Comparison of ENCODE assay signal across 9 cellular contexts in genomic region chr16:68235105-68235881, GRCh38. TPM values are rescaled to one million over a fixed set of nuclear protein-coding genes. Genes with fewer than 3 reads are reported as not detected.
A peak's percentile ranks its signal among the peaks of the same experiment; 100 is the strongest.
DNase-seq lines count a peak whose midpoint lies in the region; ATAC-seq, FAIRE-seq and TF ChIP-seq lines count a peak whose summit lies in the region.
"Had no signal": no experiment of that assay in that cellular context is flagged by ENCODE, and none has a peak within 500 bp of the region (broad histone marks: within the 10 kb centered on the region; RNA-seq: fewer than 3 reads in every experiment).

No MANE protein-coding gene starts in this region.

- TF ChIP-seq POLR2A in breast epithelium (IDR thresholded peaks at IDR 0.05) = no peak
- TF ChIP-seq POLR2A in GM12892 (IDR thresholded peaks at IDR 0.05; ENCODE audit: low read depth, low read length) = no peak

- H3K4me3 ChIP-seq in breast epithelium = peak overlapping the region; percentile 31 to 72 (median 68)
- H3K4me3 ChIP-seq in lung = peak overlapping the region; percentile 60
- peak overlapping the region; percentile 24 for H3K4me3 ChIP-seq in urinary bladder (ENCODE audit: low read depth, low read length)

- H3K36me3 ChIP-seq in breast epithelium (no peaks in the 10 kb centered on the region), lung (ENCODE audit: control insufficient read depth in 2 of 2, insufficient read depth in 2 of 2, low read length in 2 of 2) (peaks cover 0 to 13% of the 10 kb centered on the region in 2 donors), urinary bladder (ENCODE audit: insufficient read depth) (no peaks in the 10 kb centered on the region)

- WGBS in lung, 2 donors = 53 to 59% methylated on average over 68 to 73 of the region's 73 CpGs
- 42% methylated on average over 73 of the region's 73 CpGs for WGBS in urinary bladder

- TF ChIP-seq CTCF in breast epithelium (IDR thresholded peaks at IDR 0.05) = no peak
- no peak for TF ChIP-seq CTCF in lung (IDR thresholded peaks at IDR 0.05; ENCODE audit: control extremely low read depth, extremely low read depth)

- no peak for ATAC-seq in Right ventricle myocardium inferior
- no peak for ATAC-seq in left cardiac atrium
- no peak for ATAC-seq in lung (ENCODE audit: insufficient read depth, low FRiP score)
- no peak for ATAC-seq in HG02798 (IDR thresholded peaks at IDR 0.05; ENCODE audit: poor library complexity, unreplicated experiment)
- ATAC-seq in GM21529 (IDR thresholded peaks at IDR 0.05; ENCODE audit: unreplicated experiment) = no peak

- peak overlapping the region; percentile 90 to 94 for H3K27ac ChIP-seq in breast epithelium
- H3K27ac ChIP-seq in lung (ENCODE audit: low read depth in 1 of 2, low read length in 1 of 2) = peak overlapping the region in 1 of 2 donors; percentile 92
- H3K27ac ChIP-seq in urinary bladder (ENCODE audit: low read depth) = peak overlapping the region; percentile 76

- intact Hi-C loops in Right ventricle myocardium inferior (cut with DNase I) (no loop called here), left cardiac atrium (cut with DNase I) (no loop called here), breast epithelium (cut with DNase I; ENCODE audit: low total_unique reads) (loop anchor here (10.0 kb wide), 1 partner anchor 150 kb away; the partner anchor contains the start of gene NFATC3)

- H3K27me3 ChIP-seq in breast epithelium = no peaks in the 10 kb centered on the region
- H3K27me3 ChIP-seq in lung (ENCODE audit: control insufficient read depth, insufficient read depth) = no peaks in the 10 kb centered on the region

- H3K4me1 ChIP-seq in breast epithelium = no peaks in the 10 kb centered on the region
- H3K4me1 ChIP-seq in lung (ENCODE audit: control insufficient read depth in 2 of 2, insufficient read depth in 2 of 2, low read length in 2 of 2) = peaks cover 10 to 15% of the 10 kb centered on the region in 2 donors
- H3K4me1 ChIP-seq in urinary bladder (ENCODE audit: insufficient read depth) = no peaks in the 10 kb centered on the region

- no peak for FAIRE-seq in GM12892 (lab: Jason Lieb, UNC)

- H3K9me3 ChIP-seq in breast epithelium (no peaks in the 10 kb centered on the region), lung (ENCODE audit: control insufficient read depth in 2 of 2, insufficient read depth in 1 of 2, low read length in 1 of 2) (no peaks in the 10 kb centered on the region)

- peak; percentile 66 for DNase-seq in Right ventricle myocardium inferior (ENCODE audit: missing footprints)
- DNase-seq in left cardiac atrium = no peak
- peak; percentile 50 to 79 for DNase-seq in breast epithelium (ENCODE audit: low spot score in 2 of 2)
- DNase-seq in lung (ENCODE audit: low spot score) = no peak
- DNase-seq in GM12892 (ENCODE audit: insufficient read length) = no peak
- DNase-seq: DMS79 had no signal

RNA-seq across cellular contexts. Expression of gene ESRP2, which starts 0.6 kb away (rescaled TPM):
- total RNA-seq in Right ventricle myocardium inferior = 0.41 TPM
- total RNA-seq in left cardiac atrium = under 1 TPM; 0.32 to 0.42 TPM
- total RNA-seq in breast epithelium = 10 to 100 TPM in 2 of 3 donors, under 1 TPM in 1; 0.80 to 58.0 (median 26.5) TPM
- total RNA-seq in lung = 10 to 100 TPM; 43.8 to 65.5 TPM
- polyA plus RNA-seq in lung = 10 to 100 TPM; 22.5 to 34.8 TPM
- total RNA-seq in urinary bladder = 8.4 TPM
- polyA plus RNA-seq in urinary bladder = 7.1 TPM
- polyA plus RNA-seq in GM12892 (2012; ENCODE audit: missing spikeins) = 0.30 TPM

RNA-seq across cellular contexts. Expression of gene PLA2G15, which starts 9.9 kb away (rescaled TPM):
- 43.8 TPM for total RNA-seq in Right ventricle myocardium inferior
- total RNA-seq in left cardiac atrium = 10 to 100 TPM; 20.5 to 27.4 TPM
- total RNA-seq in breast epithelium = 10 to 100 TPM; 15.4 to 34.7 (median 19.8) TPM
- total RNA-seq in lung = 10 to 100 TPM; 15.6 to 42.4 TPM
- 10 to 100 TPM; 11.0 to 23.7 TPM for polyA plus RNA-seq in lung
- total RNA-seq in urinary bladder = 14.1 TPM
- 12.7 TPM for polyA plus RNA-seq in urinary bladder
- 3.5 TPM for polyA plus RNA-seq in GM12892 (2012; ENCODE audit: missing spikeins)

RNA-seq across cellular contexts. Expression of gene SLC7A6, which starts 29.0 kb away (rescaled TPM):
- 33.7 TPM for total RNA-seq in Right ventricle myocardium inferior
- 10 to 100 TPM; 33.0 to 51.6 TPM for total RNA-seq in left cardiac atrium
- total RNA-seq in breast epithelium = 100 to 1,000 TPM in 1 of 3 donors, 10 to 100 TPM in 2; 43.2 to 284 (median 65.2) TPM
- total RNA-seq in lung = 10 to 100 TPM; 25.8 to 36.2 TPM
- polyA plus RNA-seq in lung = 10 to 100 TPM in 1 of 2 donors, 1 to 10 TPM in 1; 8.9 to 14.2 TPM
- total RNA-seq in urinary bladder = 16.9 TPM
- 14.0 TPM for polyA plus RNA-seq in urinary bladder
- 32.2 TPM for polyA plus RNA-seq in GM12892 (2012; ENCODE audit: missing spikeins)

Comparison
In these comparisons a context has a peak if more than half of its experiments do, and no peak if none do; other contexts are left out.
1. DNase-seq: peak in Right ventricle myocardium inferior (single experiment) and breast epithelium (2 of 2); none in left cardiac atrium (single experiment), lung (single experiment) and GM12892 (single experiment).
2. Peak in every context shown above with its lines, with median percentiles within 50 percentile points of each other: H3K4me3 ChIP-seq.